36 cellular contexts compared by ENCODE assay signal in genomic region chr9:135163023-135163780, GRCh38.
"Had no signal": no experiment of that assay in that cellular context is flagged by ENCODE, and none has a peak within 500 bp of the region (broad histone marks: within the 10 kb centered on the region; RNA-seq: fewer than 3 reads in every experiment).

No MANE protein-coding gene starts in this region.

- H3K4me1 ChIP-seq: adrenal gland, esophagus muscularis mucosa, foreskin keratinocyte, gastroesophageal sphincter, heart right ventricle had no signal

- H3K27ac ChIP-seq: adrenal gland, body of pancreas, cardiac muscle cell, coronary artery, dorsolateral prefrontal cortex, esophagus muscularis mucosa, foreskin keratinocyte, gastroesophageal sphincter, heart right ventricle, WERI-Rb-1 had no signal

- H3K27me3 Mint-ChIP-seq: activated CD4-positive, alpha-beta T cell treated with anti-CD3 and anti-CD28 coated beads, Interleukin-2, amount 10 ng/mL, durations not matched to agents 24 days and 14 days; activated CD8-positive, alpha-beta memory T cell treated with anti-CD3 and anti-CD28 coated beads, Interleukin-2, amount 10 ng/mL, durations not matched to agents 7 days and 5 days; activated naive CD4-positive, alpha-beta T cell treated with anti-CD3 and anti-CD28 coated beads, Interleukin-2, amount 50 U/mL, for 24 hours; activated naive CD8-positive, alpha-beta T cell treated with anti-CD3 and anti-CD28 coated beads, Interleukin-2, amount 50 U/mL, for 24 hours had no signal

- DNase-seq: activated CD4-positive, alpha-beta memory T cell treated with anti-CD3 and anti-CD28 coated beads for 36 hours; activated CD4-positive, alpha-beta T cell treated with anti-CD3 and anti-CD28 coated beads for 36 hours; activated CD4-positive, alpha-beta T cell treated with anti-CD3 and anti-CD28 coated beads, Interleukin-2, amount 10 ng/mL, durations not matched to agents 24 days and 14 days; activated CD4-positive, CD25-positive, alpha-beta regulatory T cell; activated CD4-positive, CD25-positive, alpha-beta regulatory T cell treated with anti-CD3 and anti-CD28 coated beads, Interleukin-2, amount 50 U/mL, for 72 hours; activated CD8-positive, alpha-beta memory T cell treated with anti-CD3 and anti-CD28 coated beads, Interleukin-2, amount 10 ng/mL, durations not matched to agents 7 days and 5 days; activated CD8-positive, alpha-beta memory T cell treated with anti-CD3 and anti-CD28 coated beads, Interleukin-2, amount 50 U/mL, for 4 hours; activated CD8-positive, alpha-beta T cell treated with anti-CD3 and anti-CD28 coated beads, Interleukin-2, amount 10 ng/mL, durations not matched to agents 7 days and 5 days; activated effector memory CD4-positive, alpha-beta T cell treated with anti-CD3 and anti-CD28 coated beads, Interleukin-2, amount 50 U/mL, for 16 hours; activated naive CD4-positive, alpha-beta T cell treated with anti-CD3 and anti-CD28 coated beads for 36 hours; activated naive CD8-positive, alpha-beta T cell treated with anti-CD3 and anti-CD28 coated beads for 36 hours; activated naive CD8-positive, alpha-beta T cell treated with anti-CD3 and anti-CD28 coated beads, Interleukin-2, amount 50 U/mL, for 24 hours; activated T-cell treated with anti-CD3 and anti-CD28 coated beads, Interleukin-2, amount 50 U/mL, for 1 hour; activated T-cell treated with anti-CD3 and anti-CD28 coated beads, Interleukin-2, amount 50 U/mL, for 48 hours; adrenal gland; amygdala; aorta; body of pancreas; central memory CD4-positive, alpha-beta T cell; cerebellar nuclear complex; dorsolateral prefrontal cortex; effector memory CD4-positive, alpha-beta T cell; endodermal cell; erythroblast; foreskin keratinocyte; heart right ventricle; T-helper 2 cell; WERI-Rb-1 had no signal

- H3K36me3 ChIP-seq: adrenal gland, cardiac muscle cell, esophagus muscularis mucosa, gastroesophageal sphincter, heart right ventricle, WERI-Rb-1 had no signal

- H3K9me3 ChIP-seq: adrenal gland, body of pancreas, esophagus muscularis mucosa, gastroesophageal sphincter, heart right ventricle had no signal

- H3K27ac Mint-ChIP-seq: activated CD4-positive, alpha-beta memory T cell treated with anti-CD3 and anti-CD28 coated beads for 36 hours; activated CD4-positive, alpha-beta T cell treated with anti-CD3 and anti-CD28 coated beads for 36 hours; activated CD4-positive, alpha-beta T cell treated with anti-CD3 and anti-CD28 coated beads, Interleukin-2, amount 10 ng/mL, durations not matched to agents 24 days and 14 days; activated CD8-positive, alpha-beta memory T cell treated with anti-CD3 and anti-CD28 coated beads, Interleukin-2, amount 10 ng/mL, durations not matched to agents 7 days and 5 days; activated CD8-positive, alpha-beta T cell treated with anti-CD3 and anti-CD28 coated beads, Interleukin-2, amount 10 ng/mL, durations not matched to agents 7 days and 5 days; activated naive CD4-positive, alpha-beta T cell treated with anti-CD3 and anti-CD28 coated beads for 36 hours; activated naive CD4-positive, alpha-beta T cell treated with anti-CD3 and anti-CD28 coated beads, Interleukin-2, amount 50 U/mL, for 24 hours; activated naive CD8-positive, alpha-beta T cell treated with anti-CD3 and anti-CD28 coated beads for 36 hours; activated naive CD8-positive, alpha-beta T cell treated with anti-CD3 and anti-CD28 coated beads, Interleukin-2, amount 50 U/mL, for 24 hours; activated T-helper 1 cell treated with anti-CD3 and anti-CD28 coated beads, Interleukin-12 subunit alpha, Interleukin-12 subunit beta, Interleukin-2, Interleukin-4 antibody, amounts not matched to agents 30 ng/mL and 10 ng/mL and 1 ng/mL, durations not matched to agents 14 hours and 24 hours and 36 hours; activated T-helper 2 cell treated with anti-CD3 and anti-CD28 coated beads, Interferon-gamma antibody, Interleukin-2, Interleukin-4, amounts not matched to agents 10 μg/mL and 5 μg/mL and 100 μg/mL, durations not matched to agents 14 hours and 24 hours and 36 hours; dendritic cell treated with granulocyte-macrophage colony-stimulating factor and Interleukin-4, amounts not matched to agents 40 ng/mL and 50 ng/mL, for 4 days; endodermal cell had no signal

- H3K4me3 Mint-ChIP-seq: activated CD4-positive, alpha-beta memory T cell treated with anti-CD3 and anti-CD28 coated beads for 36 hours; activated CD4-positive, alpha-beta T cell treated with anti-CD3 and anti-CD28 coated beads for 36 hours; activated CD4-positive, alpha-beta T cell treated with anti-CD3 and anti-CD28 coated beads, Interleukin-2, amount 10 ng/mL, durations not matched to agents 24 days and 14 days; activated CD8-positive, alpha-beta memory T cell treated with anti-CD3 and anti-CD28 coated beads, Interleukin-2, amount 10 ng/mL, durations not matched to agents 7 days and 5 days; activated CD8-positive, alpha-beta T cell treated with anti-CD3 and anti-CD28 coated beads, Interleukin-2, amount 10 ng/mL, durations not matched to agents 7 days and 5 days; activated naive CD4-positive, alpha-beta T cell treated with anti-CD3 and anti-CD28 coated beads for 36 hours; activated naive CD4-positive, alpha-beta T cell treated with anti-CD3 and anti-CD28 coated beads, Interleukin-2, amount 50 U/mL, for 24 hours; activated naive CD8-positive, alpha-beta T cell treated with anti-CD3 and anti-CD28 coated beads for 36 hours; activated naive CD8-positive, alpha-beta T cell treated with anti-CD3 and anti-CD28 coated beads, Interleukin-2, amount 50 U/mL, for 24 hours; activated T-helper 1 cell treated with anti-CD3 and anti-CD28 coated beads, Interleukin-12 subunit alpha, Interleukin-12 subunit beta, Interleukin-2, Interleukin-4 antibody, amounts not matched to agents 30 ng/mL and 10 ng/mL and 1 ng/mL, durations not matched to agents 14 hours and 24 hours and 36 hours; dendritic cell treated with granulocyte-macrophage colony-stimulating factor and Interleukin-4, amounts not matched to agents 40 ng/mL and 50 ng/mL, for 4 days; endodermal cell had no signal

- H3K4me3 ChIP-seq: adrenal gland, body of pancreas, cardiac muscle cell, coronary artery, dorsolateral prefrontal cortex, esophagus muscularis mucosa, gastroesophageal sphincter, heart right ventricle had no signal

- H3K27me3 ChIP-seq: adrenal gland, body of pancreas, foreskin keratinocyte had no signal

- H3K4me1 Mint-ChIP-seq: activated CD4-positive, alpha-beta T cell treated with anti-CD3 and anti-CD28 coated beads for 36 hours; activated CD4-positive, alpha-beta T cell treated with anti-CD3 and anti-CD28 coated beads, Interleukin-2, amount 10 ng/mL, durations not matched to agents 24 days and 14 days; activated CD8-positive, alpha-beta memory T cell treated with anti-CD3 and anti-CD28 coated beads, Interleukin-2, amount 10 ng/mL, durations not matched to agents 7 days and 5 days; activated naive CD4-positive, alpha-beta T cell treated with anti-CD3 and anti-CD28 coated beads, Interleukin-2, amount 50 U/mL, for 24 hours; activated naive CD8-positive, alpha-beta T cell treated with anti-CD3 and anti-CD28 coated beads for 36 hours; activated naive CD8-positive, alpha-beta T cell treated with anti-CD3 and anti-CD28 coated beads, Interleukin-2, amount 50 U/mL, for 24 hours had no signal

- H3K9me3 Mint-ChIP-seq: activated CD4-positive, alpha-beta memory T cell treated with anti-CD3 and anti-CD28 coated beads for 36 hours; activated CD4-positive, alpha-beta T cell treated with anti-CD3 and anti-CD28 coated beads, Interleukin-2, amount 10 ng/mL, durations not matched to agents 24 days and 14 days; activated naive CD4-positive, alpha-beta T cell treated with anti-CD3 and anti-CD28 coated beads for 36 hours; activated naive CD4-positive, alpha-beta T cell treated with anti-CD3 and anti-CD28 coated beads, Interleukin-2, amount 50 U/mL, for 24 hours; activated naive CD8-positive, alpha-beta T cell treated with anti-CD3 and anti-CD28 coated beads for 36 hours; activated naive CD8-positive, alpha-beta T cell treated with anti-CD3 and anti-CD28 coated beads, Interleukin-2, amount 50 U/mL, for 24 hours; activated T-helper 1 cell treated with anti-CD3 and anti-CD28 coated beads, Interleukin-12 subunit alpha, Interleukin-12 subunit beta, Interleukin-2, Interleukin-4 antibody, amounts not matched to agents 30 ng/mL and 10 ng/mL and 1 ng/mL, durations not matched to agents 14 hours and 24 hours and 36 hours; activated T-helper 2 cell treated with anti-CD3 and anti-CD28 coated beads, Interferon-gamma antibody, Interleukin-2, Interleukin-4, amounts not matched to agents 10 μg/mL and 5 μg/mL and 100 μg/mL, durations not matched to agents 14 hours and 24 hours and 36 hours; dendritic cell treated with granulocyte-macrophage colony-stimulating factor and Interleukin-4, amounts not matched to agents 40 ng/mL and 50 ng/mL, for 4 days; endodermal cell had no signal

- H3K36me3 Mint-ChIP-seq: activated CD4-positive, alpha-beta memory T cell treated with anti-CD3 and anti-CD28 coated beads for 36 hours; activated CD8-positive, alpha-beta memory T cell treated with anti-CD3 and anti-CD28 coated beads, Interleukin-2, amount 10 ng/mL, durations not matched to agents 7 days and 5 days; activated naive CD4-positive, alpha-beta T cell treated with anti-CD3 and anti-CD28 coated beads, Interleukin-2, amount 50 U/mL, for 24 hours; activated naive CD8-positive, alpha-beta T cell treated with anti-CD3 and anti-CD28 coated beads for 36 hours had no signal

- ATAC-seq: activated CD4-positive, alpha-beta T cell treated with anti-CD3 and anti-CD28 coated beads for 36 hours; activated CD8-positive, alpha-beta memory T cell treated with anti-CD3 and anti-CD28 coated beads, Interleukin-2, amount 10 ng/mL, durations not matched to agents 7 days and 5 days; activated CD8-positive, alpha-beta T cell treated with anti-CD3 and anti-CD28 coated beads, Interleukin-2, amount 10 ng/mL, durations not matched to agents 7 days and 5 days; activated naive CD8-positive, alpha-beta T cell treated with anti-CD3 and anti-CD28 coated beads, Interleukin-2, amount 50 U/mL, for 24 hours; body of pancreas; foreskin keratinocyte; gastroesophageal sphincter; heart right ventricle had no signal
